In genomic region chr5:139577689-139578347, GRCh38 we compare ENCODE assay signal across 15 cellular contexts. TPM values are rescaled to one million over a fixed set of nuclear protein-coding genes. Genes with fewer than 3 reads are reported as not detected.
DNase-seq lines count a peak whose midpoint lies in the region; ATAC-seq lines count a peak whose summit lies in the region.
"Had no signal": no experiment of that assay in that cellular context is flagged by ENCODE, and none has a peak within 500 bp of the region (broad histone marks: within the 10 kb centered on the region; RNA-seq: fewer than 3 reads in every experiment).

No MANE protein-coding gene starts in this region.

- peaks cover 14% of the 10 kb centered on the region for H3K36me3 ChIP-seq in NT2/D1 (ENCODE audit: insufficient read depth, insufficient read length, low read length)
- H3K36me3 ChIP-seq: upper lobe of right lung had no signal

- H3K27ac Mint-ChIP-seq in activated naive CD4-positive, alpha-beta T cell treated with anti-CD3 and anti-CD28 coated beads for 36 hours, result peak overlapping the region; percentile 83
- peak overlapping the region; percentile 76 to 90 for H3K27ac Mint-ChIP-seq in effector memory CD8-positive, alpha-beta T cell
- H3K27ac Mint-ChIP-seq in stimulated activated memory B cell treated with anti-CD40 and anti-IgM and Interleukin-4, amounts not matched to agents 10 μg/mL and 1 μg/mL and 100 μg/mL, for 72 hours, result peak overlapping the region; percentile 62

- intact Hi-C loops in activated naive CD4-positive, alpha-beta T cell treated with anti-CD3 and anti-CD28 coated beads for 36 hours (cut with micrococcal nuclease), result loop anchor here (1.0 to 5.0 kb wide), 2 partner anchors 59 to 134 kb away; no protein-coding TSS in a partner anchor

- H3K4me3 ChIP-seq in NT2/D1 (ENCODE audit: insufficient read length, low read depth), result no peak overlapping the region
- H3K4me3 ChIP-seq: body of pancreas, upper lobe of right lung had no signal

- peaks cover 66% of the 10 kb centered on the region for H3K4me1 Mint-ChIP-seq in activated naive CD4-positive, alpha-beta T cell treated with anti-CD3 and anti-CD28 coated beads for 36 hours (ENCODE audit: low read depth)
- H3K4me1 Mint-ChIP-seq in effector memory CD8-positive, alpha-beta T cell (ENCODE audit: low read depth in 2 of 2), result peaks cover 31 to 52% of the 10 kb centered on the region in 2 donors
- H3K4me1 Mint-ChIP-seq in stimulated activated memory B cell treated with anti-CD40 and anti-IgM and Interleukin-4, amounts not matched to agents 10 μg/mL and 1 μg/mL and 100 μg/mL, for 72 hours, result peaks cover 58% of the 10 kb centered on the region

- no peak for DNase-seq in activated naive CD4-positive, alpha-beta T cell treated with anti-CD3 and anti-CD28 coated beads for 36 hours
- no peak for DNase-seq in activated naive CD4-positive, alpha-beta T cell treated with anti-CD3 and anti-CD28 coated beads, Interleukin-2, amount 50 U/mL, for 16 hours
- DNase-seq in NT2/D1 (ENCODE audit: low read depth, low spot score) (no peak), NCI-H748 (lab: John Stamatoyannopoulos, UW; ENCODE audit: unreplicated experiment) (no peak)
- DNase-seq in effector memory CD8-positive, alpha-beta T cell, result no peak
- no peak for DNase-seq in central memory CD4-positive, alpha-beta T cell
- DNase-seq: midbrain, NCI-H1105, PC-3, upper lobe of right lung had no signal

- H3K27me3 Mint-ChIP-seq in activated naive CD4-positive, alpha-beta T cell treated with anti-CD3 and anti-CD28 coated beads for 36 hours (ENCODE audit: low read depth), result no peaks in the 10 kb centered on the region
- H3K27me3 Mint-ChIP-seq in effector memory CD8-positive, alpha-beta T cell, result no peaks in the 10 kb centered on the region
- no peaks in the 10 kb centered on the region for H3K27me3 Mint-ChIP-seq in stimulated activated memory B cell treated with anti-CD40 and anti-IgM and Interleukin-4, amounts not matched to agents 10 μg/mL and 1 μg/mL and 100 μg/mL, for 72 hours

- no peaks in the 10 kb centered on the region for H3K4me1 ChIP-seq in NT2/D1 (ENCODE audit: insufficient read depth, insufficient read length)

- CTCF ChIA-PET in activated naive CD4-positive, alpha-beta T cell treated with anti-CD3 and anti-CD28 coated beads for 36 hours (lab: Charles Lee), result interaction anchor here (1.0 to 2.2 kb wide), 3 partner anchors 12 to 56 kb away, joined by 3 to 8 read pairs (median 3); no protein-coding TSS in a partner anchor

- no peaks in the 10 kb centered on the region for H3K9me3 Mint-ChIP-seq in activated naive CD4-positive, alpha-beta T cell treated with anti-CD3 and anti-CD28 coated beads for 36 hours
- no peaks in the 10 kb centered on the region for H3K9me3 Mint-ChIP-seq in effector memory CD8-positive, alpha-beta T cell
- H3K9me3 Mint-ChIP-seq in stimulated activated memory B cell treated with anti-CD40 and anti-IgM and Interleukin-4, amounts not matched to agents 10 μg/mL and 1 μg/mL and 100 μg/mL, for 72 hours, result no peaks in the 10 kb centered on the region

- ATAC-seq in effector memory CD8-positive, alpha-beta T cell (replicated peaks), result peak; percentile 8
- no peak for ATAC-seq in stimulated activated memory B cell treated with anti-CD40 and anti-IgM and Interleukin-4, amounts not matched to agents 10 μg/mL and 1 μg/mL and 100 μg/mL, for 72 hours
- no peak for ATAC-seq in GM21825 (IDR thresholded peaks at IDR 0.05; ENCODE audit: unreplicated experiment)
- ATAC-seq: body of pancreas, esophagus mucosa, PC-3, sciatic nerve, upper lobe of right lung had no signal

- no peaks in the 10 kb centered on the region for H3K9me3 ChIP-seq in NT2/D1 (ENCODE audit: insufficient read depth, low read length)
- H3K9me3 ChIP-seq: body of pancreas, upper lobe of right lung had no signal

- peak overlapping the region; percentile 21 for H3K9ac ChIP-seq in NT2/D1 (ENCODE audit: insufficient read length, low read depth)

- peak overlapping the region; percentile 42 for H3K4me3 Mint-ChIP-seq in activated naive CD4-positive, alpha-beta T cell treated with anti-CD3 and anti-CD28 coated beads for 36 hours
- H3K4me3 Mint-ChIP-seq in effector memory CD8-positive, alpha-beta T cell, result peak overlapping the region; percentile 59 to 62
- H3K4me3 Mint-ChIP-seq in stimulated activated memory B cell treated with anti-CD40 and anti-IgM and Interleukin-4, amounts not matched to agents 10 μg/mL and 1 μg/mL and 100 μg/mL, for 72 hours, result no peak overlapping the region

- H3K36me3 Mint-ChIP-seq in activated naive CD4-positive, alpha-beta T cell treated with anti-CD3 and anti-CD28 coated beads for 36 hours (ENCODE audit: low read depth), result peaks cover 17% of the 10 kb centered on the region
- H3K36me3 Mint-ChIP-seq in effector memory CD8-positive, alpha-beta T cell (ENCODE audit: insufficient read depth), result peaks cover 41% of the 10 kb centered on the region
- peaks cover 26% of the 10 kb centered on the region for H3K36me3 Mint-ChIP-seq in stimulated activated memory B cell treated with anti-CD40 and anti-IgM and Interleukin-4, amounts not matched to agents 10 μg/mL and 1 μg/mL and 100 μg/mL, for 72 hours

- no peaks in the 10 kb centered on the region for H3K27me3 ChIP-seq in NT2/D1 (ENCODE audit: insufficient read depth, insufficient read length)
- H3K27me3 ChIP-seq: body of pancreas, upper lobe of right lung had no signal

RNA-seq across cellular contexts. Expression of gene UBE2D2, which starts 16.7 kb away (rescaled TPM):
- 100 to 1,000 TPM; 221 to 243 TPM for total RNA-seq in activated naive CD4-positive, alpha-beta T cell treated with anti-CD3 and anti-CD28 coated beads for 36 hours
